Comparison of ENCODE assay signal across 13 cellular contexts in the genomic region with DNA sequence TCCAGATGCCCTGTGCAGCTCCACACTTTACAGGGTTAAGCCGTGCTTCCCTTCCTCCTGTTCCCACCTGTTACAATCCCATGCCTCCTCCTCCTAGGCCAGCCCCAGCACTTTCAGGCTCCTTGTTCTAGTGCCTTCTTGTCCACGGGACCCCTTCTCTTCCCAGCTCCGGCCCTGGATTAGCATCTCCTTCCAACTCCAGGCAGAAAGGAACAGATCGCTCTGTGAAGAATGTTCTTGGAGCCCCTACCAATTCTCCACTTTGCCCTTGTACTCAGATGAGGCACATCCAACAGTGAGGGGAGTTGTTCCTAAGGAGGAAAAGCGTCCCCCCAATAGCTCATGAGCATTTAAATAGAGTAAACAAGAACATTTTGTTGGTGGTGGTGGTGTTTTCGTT.
"Had no signal": no experiment of that assay in that cellular context is flagged by ENCODE, and none has a peak within 500 bp of the region (broad histone marks: within the 10 kb centered on the region; RNA-seq: fewer than 3 reads in every experiment).

No MANE protein-coding gene starts in this region.

- H3K27me3 ChIP-seq: breast epithelium, heart left ventricle, sigmoid colon, spleen, transverse colon had no signal

- H3K4me1 ChIP-seq: breast epithelium, sigmoid colon, spleen, transverse colon had no signal

- ATAC-seq: heart left ventricle had no signal

- FAIRE-seq: frontal cortex had no signal

- H3K27ac Mint-ChIP-seq: activated B cell treated with CpG ODN at 0.5 μM for 24 hours; endodermal cell; natural killer cell treated with Interleukin-12 subunit alpha and Interleukin-12 subunit beta and Interleukin-15 and Interleukin-18, amount 100 ng/mL, for 72 hours had no signal

- DNase-seq: activated B cell treated with CpG ODN at 0.5 μM for 24 hours; activated CD4-positive, alpha-beta T cell treated with anti-CD3 and anti-CD28 coated beads, Interleukin-2, amount 10 ng/mL, durations not matched to agents 24 days and 14 days; activated naive CD4-positive, alpha-beta T cell treated with anti-CD3 and anti-CD28 coated beads, Interleukin-2, amount 50 U/mL, for 16 hours; aorta; heart left ventricle; immature natural killer cell; sigmoid colon; spleen; transverse colon had no signal

- H3K27ac ChIP-seq: breast epithelium, heart left ventricle, sigmoid colon, spleen, transverse colon had no signal

- H3K4me3 Mint-ChIP-seq: activated B cell treated with CpG ODN at 0.5 μM for 24 hours; activated CD4-positive, alpha-beta T cell treated with anti-CD3 and anti-CD28 coated beads, Interleukin-2, amount 10 ng/mL, durations not matched to agents 24 days and 14 days; endodermal cell; immature natural killer cell; natural killer cell treated with Interleukin-12 subunit alpha and Interleukin-12 subunit beta and Interleukin-15 and Interleukin-18, amount 100 ng/mL, for 72 hours had no signal

- H3K9me3 ChIP-seq: sigmoid colon, transverse colon had no signal

- H3K36me3 ChIP-seq: breast epithelium, heart left ventricle, sigmoid colon, transverse colon had no signal

- H3K27me3 Mint-ChIP-seq: activated CD4-positive, alpha-beta T cell treated with anti-CD3 and anti-CD28 coated beads, Interleukin-2, amount 10 ng/mL, durations not matched to agents 24 days and 14 days had no signal

- H3K4me3 ChIP-seq: breast epithelium, heart left ventricle, sigmoid colon, spleen, transverse colon had no signal
